ENCODE assay signal across 8 cellular contexts in genomic region chr10:128463991-128464755, GRCh38.
DNase-seq lines count a peak whose midpoint lies in the region; ATAC-seq and TF ChIP-seq lines count a peak whose summit lies in the region.

No MANE protein-coding gene starts in this region.

- CTCF ChIA-PET in AG04449 (lab: Yijun Ruan, JAX) = no interaction called here

- ATAC-seq in left lobe of liver (peak; percentile 53), HG03565 (IDR thresholded peaks at IDR 0.05; ENCODE audit: unreplicated experiment) (no peak), GM21390 (IDR thresholded peaks at IDR 0.05; ENCODE audit: unreplicated experiment) (no peak), GM18858 (IDR thresholded peaks at IDR 0.05; ENCODE audit: unreplicated experiment) (no peak)

- H3K4me3 ChIP-seq in AG04449 (ENCODE audit: low read depth, low read length) = no peak overlapping the region

- POLR2A ChIA-PET in AG04449 (lab: Yijun Ruan, JAX) = no interaction called here

- no peak for TF ChIP-seq CTCF in AG04449 (IDR thresholded peaks at IDR 0.05; ENCODE audit: insufficient read depth, low read length, missing control alignments)

- peak; percentile 21 for DNase-seq in AG04449 (ENCODE audit: low read depth, low spot score)
- peak; percentile 77 for DNase-seq in H4 (ENCODE audit: low spot score)
- peak; percentile 72 for DNase-seq in amniotic epithelial cell (ENCODE audit: low read depth)
- DNase-seq in left lobe of liver (ENCODE audit: low spot score) = peak; percentile 84
- no peak for DNase-seq in germinal center (ENCODE audit: low spot score)
